In genomic region chr2:234081970-234082822, GRCh38 we compare ENCODE assay signal across 15 cellular contexts. TPM values are rescaled to one million over a fixed set of nuclear protein-coding genes. Genes with fewer than 3 reads are reported as not detected.
DNase-seq lines count a peak whose midpoint lies in the region; ATAC-seq and TF ChIP-seq lines count a peak whose summit lies in the region.
"Had no signal": no experiment of that assay in that cellular context is flagged by ENCODE, and none has a peak within 500 bp of the region (broad histone marks: within the 10 kb centered on the region; RNA-seq: fewer than 3 reads in every experiment).

No MANE protein-coding gene starts in this region.

- H3K27me3 ChIP-seq in esophagus muscularis mucosa (peaks cover 0 to 24% (median 0%) of the 10 kb centered on the region in 4 donors), stomach (peaks cover 0 to 7% (median 0%) of the 10 kb centered on the region in 3 donors), Karpas-422 (ENCODE audit: low read length) (no peaks in the 10 kb centered on the region)

- H3K4me1 ChIP-seq in esophagus muscularis mucosa: no peaks in the 10 kb centered on the region
- peaks cover 5 to 31% (median 11%) of the 10 kb centered on the region in 4 donors for H3K4me1 ChIP-seq in stomach
- no peaks in the 10 kb centered on the region for H3K4me1 ChIP-seq in Karpas-422 (ENCODE audit: low read length)

- no peak overlapping the region for H3K4me3 ChIP-seq in esophagus muscularis mucosa
- H3K4me3 ChIP-seq in stomach: no peak overlapping the region
- no peak overlapping the region for H3K4me3 ChIP-seq in Karpas-422 (ENCODE audit: low read length)
- H3K4me3 ChIP-seq: GM23338, SK-N-MC had no signal

- TF ChIP-seq CTCF in esophagus muscularis mucosa (IDR thresholded peaks at IDR 0.05) (no peak), stomach (IDR thresholded peaks at IDR 0.05) (peak in 1 of 7 experiments; percentile 13)

- 72% methylated on average over 12 of the region's 15 CpGs for WGBS in esophagus muscularis mucosa
- 26 to 49% (median 35%) methylated on average over 15 of the region's 15 CpGs for WGBS in stomach, 5 donors

- H3K79me2 ChIP-seq in Karpas-422 (ENCODE audit: low read length): no peaks in the 10 kb centered on the region

- H3K36me3 ChIP-seq in esophagus muscularis mucosa: no peaks in the 10 kb centered on the region
- H3K36me3 ChIP-seq in stomach: no peaks in the 10 kb centered on the region
- no peaks in the 10 kb centered on the region for H3K36me3 ChIP-seq in Karpas-422 (ENCODE audit: insufficient read depth, low read length)

- no peak overlapping the region for H2AFZ ChIP-seq in Karpas-422 (ENCODE audit: low read length)
- H2AFZ ChIP-seq: GM23338 had no signal

- H3K9me3 ChIP-seq in esophagus muscularis mucosa (peaks cover 0 to 5% (median 2%) of the 10 kb centered on the region in 4 donors), stomach (no peaks in the 10 kb centered on the region), Karpas-422 (ENCODE audit: low read length) (no peaks in the 10 kb centered on the region)

- ATAC-seq in HG03280 (IDR thresholded peaks at IDR 0.05; ENCODE audit: unreplicated experiment) (no peak), HG02642 (IDR thresholded peaks at IDR 0.05; ENCODE audit: poor library complexity, unreplicated experiment) (no peak)
- ATAC-seq: GM23338 had no signal

- H3K27ac ChIP-seq in esophagus muscularis mucosa (replicated peaks in 1 of 4) (no peak overlapping the region), stomach (peak overlapping the region; percentile 62 to 80 (median 73)), Karpas-422 (ENCODE audit: low read length) (no peak overlapping the region)
- H3K27ac ChIP-seq: SK-N-MC had no signal

- no peaks in the 10 kb centered on the region for H4K20me1 ChIP-seq in Karpas-422 (ENCODE audit: insufficient read depth, low read depth, low read length)

- no peak for TF ChIP-seq EP300 in esophagus muscularis mucosa (IDR thresholded peaks at IDR 0.05)
- no peak for TF ChIP-seq EP300 in stomach (IDR thresholded peaks at IDR 0.05)

- intact Hi-C loops in esophagus muscularis mucosa (cut with DNase I) (no loop called here), stomach (cut with DNase I; ENCODE audit: low total_unique reads) (no loop called here)

- DNase-seq in NCI-H1092 treated with DMSO at 0.1 percent for 48 hours (lab: John Stamatoyannopoulos, UW) (peak; percentile 54), NCI-H345 treated with DMSO at 0.1 percent for 48 hours (lab: John Stamatoyannopoulos, UW; ENCODE audit: unreplicated experiment) (peak; percentile 82), esophagus muscularis mucosa (ENCODE audit: extremely low spot score) (peak; percentile 68), stomach (peak; percentile 86), Karpas-422 (no peak), superior temporal gyrus (ENCODE audit: extremely low spot score) (no peak)
- DNase-seq: activated B cell treated with CpG ODN at 0.5 μM for 24 hours; activated T-cell treated with anti-CD3 and anti-CD28 coated beads, Interleukin-2, amount 50 U/mL, for 24 hours; aorta; CD4-positive, CD25-positive, alpha-beta regulatory T cell; hypothalamus had no signal

- H3K9ac ChIP-seq in Karpas-422 (ENCODE audit: low read length): no peak overlapping the region

- H3K4me2 ChIP-seq in Karpas-422 (ENCODE audit: low read depth, low read length, poor library complexity, severe bottlenecking): no peak overlapping the region
- H3K4me2 ChIP-seq: GM23338 had no signal

- H3K9me2 ChIP-seq in Karpas-422 (replicated peaks; ENCODE audit: insufficient read depth, low read length): no peaks in the 10 kb centered on the region

- TF ChIP-seq POLR2A in esophagus muscularis mucosa (IDR thresholded peaks at IDR 0.05; ENCODE audit: low read depth) (no peak), stomach (IDR thresholded peaks at IDR 0.05) (no peak)

RNA-seq across cellular contexts. Expression of gene SPP2, which starts 31.7 kb away (rescaled TPM):
- total RNA-seq in esophagus muscularis mucosa (not detected), stomach (under 1 TPM in 1 of 5 donors, not detected in 4; 0.73 TPM)
- polyA plus RNA-seq in stomach: not detected
- total RNA-seq in Karpas-422 (2014; rRNA removed; shearing (Covaris generic); ENCODE audit: low replicate concordance): not detected in 2 replicates
- total RNA-seq: activated B cell treated with CpG ODN at 0.5 μM for 24 hours; aorta; CD4-positive, CD25-positive, alpha-beta regulatory T cell; GM23338 had no signal
- polyA plus RNA-seq: aorta; CD4-positive, CD25-positive, alpha-beta regulatory T cell; GM23338 had no signal

Comparison
In these comparisons a context has a peak if more than half of its experiments do, and no peak if none do; other contexts are left out.
1. DNase-seq: peak in NCI-H1092 treated with DMSO at 0.1 percent for 48 hours (single experiment), NCI-H345 treated with DMSO at 0.1 percent for 48 hours (single experiment), esophagus muscularis mucosa (single experiment) and stomach (single experiment); none in Karpas-422 (single experiment) and superior temporal gyrus (single experiment).
2. H3K27ac ChIP-seq: peak in stomach (5 of 5); none in esophagus muscularis mucosa (0 of 4) and Karpas-422 (single experiment).